ENCODE assay signal across 17 cellular contexts in the genomic region with DNA sequence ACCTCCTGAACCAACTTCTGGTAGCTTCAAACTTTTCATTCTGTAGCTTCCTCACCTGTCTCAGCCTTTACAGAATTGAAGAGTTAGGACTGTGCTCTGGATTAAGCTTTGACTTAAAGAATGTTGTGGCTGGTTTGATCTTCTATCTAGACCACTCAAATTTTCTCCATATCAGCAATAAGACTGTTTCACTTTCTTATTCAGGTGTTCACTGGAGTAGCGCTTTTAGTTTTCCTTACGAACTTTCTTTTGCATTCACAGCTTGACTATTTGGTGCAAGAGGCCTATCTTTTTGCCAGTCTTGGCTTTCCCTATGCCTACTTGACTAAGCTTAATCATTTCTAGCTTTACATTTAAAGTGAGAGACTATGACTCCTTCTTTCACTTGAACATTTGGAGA.
"Had no signal": no experiment of that assay in that cellular context is flagged by ENCODE, and none has a peak within 500 bp of the region (broad histone marks: within the 10 kb centered on the region; RNA-seq: fewer than 3 reads in every experiment).

No MANE protein-coding gene starts in this region.

- ATAC-seq: psoas muscle, right lobe of liver had no signal

- H3K4me3 ChIP-seq: psoas muscle, right lobe of liver, suprapubic skin had no signal

- H3K9me3 ChIP-seq: psoas muscle, right lobe of liver, suprapubic skin had no signal

- H3K27me3 ChIP-seq: right lobe of liver, suprapubic skin had no signal

- H3K4me1 ChIP-seq: suprapubic skin had no signal

- H3K4me3 Mint-ChIP-seq: brain; dendritic cell treated with granulocyte-macrophage colony-stimulating factor and Interleukin-4, amounts not matched to agents 40 ng/mL and 50 ng/mL, for 4 days; endodermal cell; type B pancreatic cell had no signal

- DNase-seq: activated gamma-delta T cell; amygdala; cerebellar nuclear complex; endodermal cell; erythroblast; hypothalamus; kidney glomerular epithelial cell; psoas muscle; right lobe of liver; SIG-M5; stimulated activated CD4-positive, alpha-beta T cell treated with anti-CD3 and anti-CD28 coated beads, Interleukin-2, amount 100 ng/mL, for 24 hours; stimulated activated naive CD4-positive, alpha-beta T cell; T1000 had no signal

- H3K27me3 Mint-ChIP-seq: dendritic cell treated with granulocyte-macrophage colony-stimulating factor and Interleukin-4, amounts not matched to agents 40 ng/mL and 50 ng/mL, for 4 days; type B pancreatic cell had no signal

- H3K27ac ChIP-seq: psoas muscle, right lobe of liver, suprapubic skin had no signal

- H3K36me3 ChIP-seq: suprapubic skin had no signal

- H3K27ac Mint-ChIP-seq: brain; dendritic cell treated with granulocyte-macrophage colony-stimulating factor and Interleukin-4, amounts not matched to agents 40 ng/mL and 50 ng/mL, for 4 days; endodermal cell; type B pancreatic cell had no signal

- H3K4me1 Mint-ChIP-seq: endodermal cell had no signal
